1 cellular context compared by ENCODE assay signal in genomic region chr4:140595065-140595464, GRCh38.
TF ChIP-seq lines count a peak whose summit lies in the region.

No MANE protein-coding gene starts in this region.

TF ChIP-seq in K562, 482 proteins besides CTCF, POLR2A, EP300 and RAD21 (continued from another document):
- TF ChIP-seq STAT6 (CRISPR knock-in tag; IDR thresholded peaks at IDR 0.05) (no peak), SMC3 (conservative IDR thresholded peaks at IDR 0.05; ENCODE audit: insufficient read depth, low read depth, low read length) (0 out of 2 replicates have a peak, but pooled peaks have one; percentile 11), RB1 (IDR thresholded peaks at IDR 0.05; ENCODE audit: low read depth) (no peak)
